In genomic region chr9:127291379-127291778, GRCh38 we compare ENCODE assay signal across 14 cellular contexts.
"Had no signal": no experiment of that assay in that cellular context is flagged by ENCODE, and none has a peak within 500 bp of the region (broad histone marks: within the 10 kb centered on the region; RNA-seq: fewer than 3 reads in every experiment).

No MANE protein-coding gene starts in this region.

- H3K9me3 Mint-ChIP-seq: immature natural killer cell; naive thymus-derived CD8-positive, alpha-beta T cell; type B pancreatic cell had no signal

- H3K27ac ChIP-seq: neutrophil, psoas muscle had no signal

- H3K4me3 Mint-ChIP-seq: immature natural killer cell; naive thymus-derived CD8-positive, alpha-beta T cell; type B pancreatic cell had no signal

- ATAC-seq: esophagus mucosa; mucosa of descending colon; naive thymus-derived CD8-positive, alpha-beta T cell; psoas muscle had no signal

- H3K27ac Mint-ChIP-seq: immature natural killer cell; naive thymus-derived CD8-positive, alpha-beta T cell; type B pancreatic cell had no signal

- H3K9me3 ChIP-seq: mucosa of descending colon, neutrophil, psoas muscle had no signal

- DNase-seq: cortex of kidney; effector memory CD4-positive, alpha-beta T cell; immature natural killer cell; mucosa of descending colon; naive thymus-derived CD8-positive, alpha-beta T cell; psoas muscle; retina; small intestine; stimulated activated CD4-positive, alpha-beta T cell treated with anti-CD3 and anti-CD28 coated beads, Interleukin-12 subunit alpha, Interleukin-12 subunit beta, amount 100 ng/mL, for 4 hours; stimulated activated naive CD4-positive, alpha-beta T cell had no signal

- H3K36me3 ChIP-seq: neutrophil had no signal

- H3K27me3 ChIP-seq: dorsolateral prefrontal cortex, neutrophil had no signal

- H3K4me1 ChIP-seq: psoas muscle had no signal

- H3K36me3 Mint-ChIP-seq: immature natural killer cell had no signal

- H3K4me3 ChIP-seq: dorsolateral prefrontal cortex, mucosa of descending colon, psoas muscle had no signal

- H3K27me3 Mint-ChIP-seq: type B pancreatic cell had no signal
